18 cellular contexts compared by ENCODE assay signal in the genomic region with DNA sequence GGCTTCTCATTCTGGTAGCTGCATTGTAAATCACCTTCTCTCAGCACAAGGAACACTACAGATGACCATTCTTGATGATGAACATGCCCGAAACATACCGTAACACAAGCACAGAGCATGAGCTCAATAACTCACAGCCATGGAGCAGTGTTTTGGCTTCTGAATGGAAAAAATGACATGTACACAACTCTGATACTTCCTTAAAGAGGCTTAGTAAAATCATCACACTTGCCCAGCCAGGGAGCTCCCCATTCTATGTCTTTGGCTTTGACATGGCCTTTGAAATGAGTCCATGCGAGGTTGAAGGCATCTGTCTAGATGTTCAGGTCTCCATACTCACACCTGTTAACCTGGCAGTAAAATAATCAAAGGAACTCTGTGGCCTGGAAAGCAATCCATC.
A peak's percentile ranks its signal among the peaks of the same experiment; 100 is the strongest.
DNase-seq lines count a peak whose midpoint lies in the region; ATAC-seq and TF ChIP-seq lines count a peak whose summit lies in the region.
"Had no signal": no experiment of that assay in that cellular context is flagged by ENCODE, and none has a peak within 500 bp of the region (broad histone marks: within the 10 kb centered on the region; RNA-seq: fewer than 3 reads in every experiment).

No MANE protein-coding gene starts in this region.

- H3K9me3 ChIP-seq in colonic mucosa (no peaks in the 10 kb centered on the region), psoas muscle (no peaks in the 10 kb centered on the region)

- peaks cover 16% of the 10 kb centered on the region for H3K4me1 Mint-ChIP-seq in activated naive CD8-positive, alpha-beta T cell treated with anti-CD3 and anti-CD28 coated beads, Interleukin-2, amount 50 U/mL, for 24 hours
- H3K4me1 Mint-ChIP-seq in activated naive CD8-positive, alpha-beta T cell treated with anti-CD3 and anti-CD28 coated beads for 36 hours: peaks cover 10% of the 10 kb centered on the region
- H3K4me1 Mint-ChIP-seq in stimulated activated naive B cell treated with anti-CD40 and anti-IgM and Interleukin-4, amounts not matched to agents 10 μg/mL and 1 μg/mL and 100 μg/mL, for 72 hours: peaks cover 37 to 68% of the 10 kb centered on the region in 2 donors
- H3K4me1 Mint-ChIP-seq: CD4-positive, CD25-positive, alpha-beta regulatory T cell had no signal

- H3K4me3 ChIP-seq in colonic mucosa (no peak overlapping the region), psoas muscle (no peak overlapping the region)

- peaks cover 9% of the 10 kb centered on the region for H3K4me1 ChIP-seq in colonic mucosa
- no peaks in the 10 kb centered on the region for H3K4me1 ChIP-seq in psoas muscle

- H3K27me3 ChIP-seq in colonic mucosa: no peaks in the 10 kb centered on the region
- H3K27me3 ChIP-seq in psoas muscle (ENCODE audit: insufficient read depth in 3 of 3, low read length in 2 of 3): no peaks in the 10 kb centered on the region

- intact Hi-C loops in colonic mucosa (cut with DNase I): no loop called here
- intact Hi-C loops in psoas muscle (cut with DNase I): loop anchor here in 1 of 2 donors (10.0 kb wide), 1 partner anchor 124 kb away; no protein-coding TSS in a partner anchor

- H3K36me3 Mint-ChIP-seq in activated naive CD8-positive, alpha-beta T cell treated with anti-CD3 and anti-CD28 coated beads, Interleukin-2, amount 50 U/mL, for 24 hours (ENCODE audit: low read depth): no peaks in the 10 kb centered on the region
- H3K36me3 Mint-ChIP-seq in activated naive CD8-positive, alpha-beta T cell treated with anti-CD3 and anti-CD28 coated beads for 36 hours: no peaks in the 10 kb centered on the region
- H3K36me3 Mint-ChIP-seq in stimulated activated naive B cell treated with anti-CD40 and anti-IgM and Interleukin-4, amounts not matched to agents 10 μg/mL and 1 μg/mL and 100 μg/mL, for 72 hours: peaks cover 0 to 3% of the 10 kb centered on the region in 2 donors
- H3K36me3 Mint-ChIP-seq: CD4-positive, CD25-positive, alpha-beta regulatory T cell had no signal

- H3K36me3 ChIP-seq in colonic mucosa (no peaks in the 10 kb centered on the region), psoas muscle (ENCODE audit: insufficient read depth in 1 of 2, low read depth in 1 of 2) (no peaks in the 10 kb centered on the region)

- H3K9me3 Mint-ChIP-seq in activated naive CD8-positive, alpha-beta T cell treated with anti-CD3 and anti-CD28 coated beads, Interleukin-2, amount 50 U/mL, for 24 hours: no peaks in the 10 kb centered on the region
- peaks cover 1% of the 10 kb centered on the region for H3K9me3 Mint-ChIP-seq in activated naive CD8-positive, alpha-beta T cell treated with anti-CD3 and anti-CD28 coated beads for 36 hours
- no peaks in the 10 kb centered on the region for H3K9me3 Mint-ChIP-seq in stimulated activated naive B cell treated with anti-CD40 and anti-IgM and Interleukin-4, amounts not matched to agents 10 μg/mL and 1 μg/mL and 100 μg/mL, for 72 hours
- H3K9me3 Mint-ChIP-seq: CD4-positive, CD25-positive, alpha-beta regulatory T cell had no signal

- H3K27ac ChIP-seq in colonic mucosa (peak overlapping the region; percentile 83), psoas muscle (no peak overlapping the region)

- H3K27ac Mint-ChIP-seq in activated naive CD8-positive, alpha-beta T cell treated with anti-CD3 and anti-CD28 coated beads, Interleukin-2, amount 50 U/mL, for 24 hours: no peak overlapping the region
- no peak overlapping the region for H3K27ac Mint-ChIP-seq in activated naive CD8-positive, alpha-beta T cell treated with anti-CD3 and anti-CD28 coated beads for 36 hours
- peak overlapping the region; percentile 38 for H3K27ac Mint-ChIP-seq in stimulated activated naive B cell treated with anti-CD40 and anti-IgM and Interleukin-4, amounts not matched to agents 10 μg/mL and 1 μg/mL and 100 μg/mL, for 72 hours
- H3K27ac Mint-ChIP-seq: CD4-positive, CD25-positive, alpha-beta regulatory T cell had no signal

- 91 to 92% (median 92%) methylated on average over 3 of the region's 3 CpGs for WGBS in psoas muscle, 3 donors

- no peak overlapping the region for H3K4me3 Mint-ChIP-seq in activated naive CD8-positive, alpha-beta T cell treated with anti-CD3 and anti-CD28 coated beads, Interleukin-2, amount 50 U/mL, for 24 hours
- H3K4me3 Mint-ChIP-seq in activated naive CD8-positive, alpha-beta T cell treated with anti-CD3 and anti-CD28 coated beads for 36 hours: no peak overlapping the region
- peak overlapping the region in 1 of 2 donors; percentile 10 for H3K4me3 Mint-ChIP-seq in stimulated activated naive B cell treated with anti-CD40 and anti-IgM and Interleukin-4, amounts not matched to agents 10 μg/mL and 1 μg/mL and 100 μg/mL, for 72 hours
- H3K4me3 Mint-ChIP-seq: CD4-positive, CD25-positive, alpha-beta regulatory T cell had no signal

- H3K27me3 Mint-ChIP-seq in activated naive CD8-positive, alpha-beta T cell treated with anti-CD3 and anti-CD28 coated beads, Interleukin-2, amount 50 U/mL, for 24 hours: peaks cover 4% of the 10 kb centered on the region
- no peaks in the 10 kb centered on the region for H3K27me3 Mint-ChIP-seq in activated naive CD8-positive, alpha-beta T cell treated with anti-CD3 and anti-CD28 coated beads for 36 hours
- H3K27me3 Mint-ChIP-seq in stimulated activated naive B cell treated with anti-CD40 and anti-IgM and Interleukin-4, amounts not matched to agents 10 μg/mL and 1 μg/mL and 100 μg/mL, for 72 hours: no peaks in the 10 kb centered on the region
- H3K27me3 Mint-ChIP-seq: CD4-positive, CD25-positive, alpha-beta regulatory T cell had no signal

- peak overlapping the region in 1 of 2 donors; percentile 19 for H3K9ac ChIP-seq in colonic mucosa (ENCODE audit: low read depth in 2 of 2, low read length in 2 of 2)

- TF ChIP-seq CTCF in colonic mucosa (IDR thresholded peaks at IDR 0.05): no peak
- TF ChIP-seq CTCF in psoas muscle (IDR thresholded peaks at IDR 0.05): no peak

- no peak for DNase-seq in activated naive CD8-positive, alpha-beta T cell treated with anti-CD3 and anti-CD28 coated beads, Interleukin-2, amount 50 U/mL, for 24 hours
- no peak for DNase-seq in activated naive CD8-positive, alpha-beta T cell treated with anti-CD3 and anti-CD28 coated beads for 36 hours
- DNase-seq in NAMALWA (ENCODE audit: low spot score): peak; percentile 20
- no peak for DNase-seq in colonic mucosa
- DNase-seq in stimulated activated naive B cell treated with anti-CD40 and anti-IgM and Interleukin-4, amounts not matched to agents 10 μg/mL and 1 μg/mL and 100 μg/mL, for 72 hours: no peak
- no peak for DNase-seq in NCI-H2081 treated with DMSO at 0.1 percent for 48 hours (lab: John Stamatoyannopoulos, UW)
- no peak for DNase-seq in psoas muscle
- no peak for DNase-seq in AML-193 (lab: John Stamatoyannopoulos, UW)
- DNase-seq: ACHN; CD4-positive, CD25-positive, alpha-beta regulatory T cell; COR-L47; DMS 273 treated with DMSO at 0.1 percent for 48 hours; GDM1; GOT3; NCI-H187; NCI-H226; NCI-H524; NCI-H82 had no signal

- ATAC-seq in activated naive CD8-positive, alpha-beta T cell treated with anti-CD3 and anti-CD28 coated beads, Interleukin-2, amount 50 U/mL, for 24 hours: peak; percentile 58
- ATAC-seq in stimulated activated naive B cell treated with anti-CD40 and anti-IgM and Interleukin-4, amounts not matched to agents 10 μg/mL and 1 μg/mL and 100 μg/mL, for 72 hours (replicated peaks): peak; percentile 71 to 81
- ATAC-seq in psoas muscle: no peak

Comparison
In these comparisons a context has a peak if more than half of its experiments do, and no peak if none do; other contexts are left out.
1. ATAC-seq: peak in activated naive CD8-positive, alpha-beta T cell treated with anti-CD3 and anti-CD28 coated beads, Interleukin-2, amount 50 U/mL, for 24 hours (single experiment) and stimulated activated naive B cell treated with anti-CD40 and anti-IgM and Interleukin-4, amounts not matched to agents 10 μg/mL and 1 μg/mL and 100 μg/mL, for 72 hours (2 of 2); none in psoas muscle (0 of 4).